Comparison of ENCODE assay signal across 8 cellular contexts in genomic region chr1:150926094-150926741, GRCh38. TPM values are rescaled to one million over a fixed set of nuclear protein-coding genes. Genes with fewer than 3 reads are reported as not detected.
DNase-seq lines count a peak whose midpoint lies in the region; ATAC-seq and TF ChIP-seq lines count a peak whose summit lies in the region.

TSS of gene SETDB1 (plus strand) at chr1:150926363. CDS start at chr1:150927715, 1,352 bp downstream.

- peak within 1 kb of the TSS; percentile 95 for H3K4me3 Mint-ChIP-seq in natural killer cell treated with Interleukin-12 subunit alpha and Interleukin-12 subunit beta and Interleukin-15 and Interleukin-18, amount 100 ng/mL, for 72 hours

- ATAC-seq in natural killer cell treated with Interleukin-12 subunit alpha and Interleukin-12 subunit beta and Interleukin-15 and Interleukin-18, amount 100 ng/mL, for 72 hours = peak; percentile 97 to 98
- peak; percentile 90 for ATAC-seq in stimulated activated naive CD8-positive, alpha-beta T cell treated with anti-CD3 and anti-CD28 coated beads, Interleukin-15, Interleukin-2, amounts not matched to agents 100 U/mL and 50 U/mL, for 24 hours

- peak within 1 kb of the TSS; percentile 91 to 95 for H3K27ac Mint-ChIP-seq in natural killer cell treated with Interleukin-12 subunit alpha and Interleukin-12 subunit beta and Interleukin-15 and Interleukin-18, amount 100 ng/mL, for 72 hours

- DNase-seq in ELF-1 (ENCODE audit: low read depth, low spot score) (peak; percentile 98), H7 (peak; percentile 94), M059J (ENCODE audit: low read depth) (peak; percentile 97), SHP77 (lab: John Stamatoyannopoulos, UW) (peak; percentile 100), fibroblast of pulmonary artery (ENCODE audit: low read depth) (peak; percentile 98)
- DNase-seq in activated effector memory CD4-positive, alpha-beta T cell treated with Interleukin-2 at 50 U/mL for 16 hours = peak; percentile 84
- DNase-seq in natural killer cell treated with Interleukin-12 subunit alpha and Interleukin-12 subunit beta and Interleukin-15 and Interleukin-18, amount 100 ng/mL, for 72 hours (ENCODE audit: low spot score) = peak; percentile 97
- DNase-seq in stimulated activated naive CD8-positive, alpha-beta T cell treated with anti-CD3 and anti-CD28 coated beads, Interleukin-15, Interleukin-2, amounts not matched to agents 100 U/mL and 50 U/mL, for 24 hours = peak; percentile 95

- no peak for TF ChIP-seq CTCF in fibroblast of pulmonary artery (IDR thresholded peaks at IDR 0.05; ENCODE audit: low read length, missing control alignments)

- no peaks in the 10 kb centered on the region for H3K27me3 Mint-ChIP-seq in natural killer cell treated with Interleukin-12 subunit alpha and Interleukin-12 subunit beta and Interleukin-15 and Interleukin-18, amount 100 ng/mL, for 72 hours

- H3K27me3 ChIP-seq in H7 (ENCODE audit: control insufficient read depth, insufficient read depth, low read length) = no peaks in the 10 kb centered on the region

- H3K9me3 Mint-ChIP-seq in natural killer cell treated with Interleukin-12 subunit alpha and Interleukin-12 subunit beta and Interleukin-15 and Interleukin-18, amount 100 ng/mL, for 72 hours = no peaks in the 10 kb centered on the region

- H3K4me1 Mint-ChIP-seq in natural killer cell treated with Interleukin-12 subunit alpha and Interleukin-12 subunit beta and Interleukin-15 and Interleukin-18, amount 100 ng/mL, for 72 hours (ENCODE audit: low read depth in 2 of 2) = peaks cover 25 to 26% of the 10 kb centered on the region in 2 donors

- H3K4me3 ChIP-seq in H7 (ENCODE audit: insufficient read depth, low read depth, low read length) (peak within 1 kb of the TSS; percentile 61), fibroblast of pulmonary artery (replicated peaks; ENCODE audit: low read depth, low read length) (peak within 1 kb of the TSS; percentile 97)

- peaks cover 22% of the 10 kb centered on the region for H3K36me3 ChIP-seq in H7 (replicated peaks; ENCODE audit: control insufficient read depth, insufficient read depth, low read length)

- H3K36me3 Mint-ChIP-seq in natural killer cell treated with Interleukin-12 subunit alpha and Interleukin-12 subunit beta and Interleukin-15 and Interleukin-18, amount 100 ng/mL, for 72 hours = peaks cover 26% of the 10 kb centered on the region

RNA-seq across cellular contexts. Expression of gene SETDB1, which starts in this region (rescaled TPM):
- total RNA-seq in H7 (2014; rRNA removed; shearing (Covaris generic)) = 67.9 and 74.9 TPM in 2 replicates
- total RNA-seq in M059J (2014; rRNA removed; shearing (Covaris generic)) = 27.8 and 31.6 TPM in 2 replicates
- 10 to 100 TPM; 57.8 to 73.6 TPM for total RNA-seq in natural killer cell treated with Interleukin-12 subunit alpha and Interleukin-12 subunit beta and Interleukin-15 and Interleukin-18, amount 100 ng/mL, for 72 hours

Comparison
In these comparisons a context has a peak if more than half of its experiments do, and no peak if none do; other contexts are left out.
1. Peak in every context shown above with its lines: DNase-seq, ATAC-seq and H3K4me3 ChIP-seq.